18 cellular contexts compared by ENCODE assay signal in genomic region chr2:10357770-10358169, GRCh38.
"Had no signal": no experiment of that assay in that cellular context is flagged by ENCODE, and none has a peak within 500 bp of the region (broad histone marks: within the 10 kb centered on the region; RNA-seq: fewer than 3 reads in every experiment).

No MANE protein-coding gene starts in this region.

- H3K4me3 Mint-ChIP-seq: activated CD4-positive, alpha-beta memory T cell treated with anti-CD3 and anti-CD28 coated beads for 36 hours; activated naive CD4-positive, alpha-beta T cell treated with anti-CD3 and anti-CD28 coated beads, Interleukin-2, amount 10 ng/mL, durations not matched to agents 7 days and 5 days; nephron progenitor cell; stimulated activated naive CD8-positive, alpha-beta T cell treated with anti-CD3 and anti-CD28 coated beads, Interleukin-15, amount 100 ng/mL, for 72 hours had no signal

- ATAC-seq: esophagus mucosa; left ventricle myocardium superior; psoas muscle; right cardiac atrium; stimulated activated naive CD8-positive, alpha-beta T cell treated with anti-CD3 and anti-CD28 coated beads, Interleukin-15, amount 100 ng/mL, for 72 hours had no signal

- H3K27ac ChIP-seq: adrenal gland, psoas muscle, skin epidermis, suprapubic skin, transverse colon, uterus had no signal

- H3K4me1 ChIP-seq: psoas muscle, suprapubic skin, transverse colon had no signal

- H3K27me3 ChIP-seq: adrenal gland, suprapubic skin, transverse colon, uterus had no signal

- H3K27me3 Mint-ChIP-seq: activated CD4-positive, alpha-beta memory T cell treated with anti-CD3 and anti-CD28 coated beads for 36 hours; activated naive CD4-positive, alpha-beta T cell treated with anti-CD3 and anti-CD28 coated beads, Interleukin-2, amount 10 ng/mL, durations not matched to agents 7 days and 5 days; stimulated activated naive CD8-positive, alpha-beta T cell treated with anti-CD3 and anti-CD28 coated beads, Interleukin-15, amount 100 ng/mL, for 72 hours had no signal

- H3K4me3 ChIP-seq: adrenal gland, psoas muscle, skin epidermis, suprapubic skin, transverse colon, uterus had no signal

- H3K27ac Mint-ChIP-seq: activated CD4-positive, alpha-beta memory T cell treated with anti-CD3 and anti-CD28 coated beads for 36 hours; nephron progenitor cell had no signal

- DNase-seq: activated CD4-positive, alpha-beta memory T cell treated with anti-CD3 and anti-CD28 coated beads for 36 hours; activated naive CD4-positive, alpha-beta T cell treated with anti-CD3 and anti-CD28 coated beads, Interleukin-2, amount 10 ng/mL, durations not matched to agents 7 days and 5 days; activated T-cell treated with anti-CD3 and anti-CD28 coated beads, Interleukin-2, amount 50 U/mL, for 1 hour; adrenal gland; cerebellar nuclear complex; effector CD4-positive, alpha-beta T cell; left ventricle myocardium superior; nephron progenitor cell; right cardiac atrium; stimulated activated CD4-positive, alpha-beta T cell treated with anti-CD3 and anti-CD28 coated beads, Interleukin-15, amount 100 ng/mL, for 24 hours; stimulated activated CD4-positive, alpha-beta T cell treated with anti-CD3 and anti-CD28 coated beads, Interleukin-2, amount 100 ng/mL, for 48 hours; stimulated activated naive CD8-positive, alpha-beta T cell treated with anti-CD3 and anti-CD28 coated beads, Interleukin-15, amount 100 ng/mL, for 72 hours; transverse colon; uterus had no signal

- H3K9me3 ChIP-seq: adrenal gland, psoas muscle, suprapubic skin, transverse colon, uterus had no signal

- H3K36me3 ChIP-seq: adrenal gland, transverse colon, uterus had no signal

- H3K9me3 Mint-ChIP-seq: activated CD4-positive, alpha-beta memory T cell treated with anti-CD3 and anti-CD28 coated beads for 36 hours; activated naive CD4-positive, alpha-beta T cell treated with anti-CD3 and anti-CD28 coated beads, Interleukin-2, amount 10 ng/mL, durations not matched to agents 7 days and 5 days; nephron progenitor cell; stimulated activated naive CD8-positive, alpha-beta T cell treated with anti-CD3 and anti-CD28 coated beads, Interleukin-15, amount 100 ng/mL, for 72 hours had no signal
